8 cellular contexts compared by ENCODE assay signal in the genomic region with DNA sequence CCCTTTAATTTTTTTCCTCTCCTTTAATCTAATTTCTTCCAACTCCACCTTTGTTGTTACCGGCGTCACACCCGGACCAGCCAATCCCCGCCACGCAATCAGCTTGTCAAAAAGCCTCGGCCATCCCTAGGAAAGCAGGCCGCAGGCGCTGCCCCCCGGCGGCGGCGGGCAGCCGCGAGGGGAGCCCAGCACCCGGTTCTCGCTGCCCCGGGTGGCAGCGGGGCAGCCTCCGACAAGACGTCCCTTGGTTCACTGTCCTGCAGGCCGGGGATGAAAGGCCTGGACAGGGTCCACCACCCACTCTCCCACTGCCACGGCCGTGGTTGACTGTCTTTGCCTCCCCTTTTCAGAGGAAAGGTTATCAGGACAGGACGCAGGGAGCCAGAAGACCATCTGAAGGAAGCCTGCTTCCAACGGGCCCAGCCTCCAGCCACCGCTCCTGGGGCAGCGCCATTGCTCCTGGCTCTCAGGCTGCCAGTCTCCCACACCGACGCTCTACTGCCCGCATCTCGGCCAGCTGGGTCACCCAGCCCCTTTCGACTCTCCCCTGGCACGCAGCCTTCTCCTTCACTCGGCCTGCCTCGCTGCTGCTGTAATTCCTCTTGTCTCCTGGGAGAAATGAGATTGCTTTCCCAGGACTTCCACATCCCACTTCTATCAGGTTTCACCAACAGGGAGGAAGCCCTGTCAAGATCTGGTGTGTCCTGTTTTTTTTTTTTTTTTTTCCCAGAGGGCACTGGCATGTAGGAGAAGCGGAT. TPM values are rescaled to one million over a fixed set of nuclear protein-coding genes. Genes with fewer than 3 reads are reported as not detected.
DNase-seq lines count a peak whose midpoint lies in the region; ATAC-seq, FAIRE-seq and TF ChIP-seq lines count a peak whose summit lies in the region.

No MANE protein-coding gene starts in this region.

- peak overlapping the region; percentile 86 for H3K4me2 ChIP-seq in A549

- peak overlapping the region; percentile 97 to 99 for H3K27ac ChIP-seq in A549
- peak overlapping the region; percentile 99 for H3K27ac ChIP-seq in WERI-Rb-1
- peak overlapping the region; percentile 90 to 92 for H3K27ac ChIP-seq in liver (ENCODE audit: low read depth in 1 of 2, low read length in 2 of 2)

- POLR2A ChIA-PET in A549 (lab: Yijun Ruan, JAX), result interaction anchor here (0.6 to 2.2 kb wide), 21 partner anchors 9 to 401 kb away, joined by 3 to 20 read pairs (median 4); a partner anchor contains a TSS

- TF ChIP-seq POLR2A in A549 (IDR thresholded peaks at IDR 0.05; ENCODE audit: low read length), result peak; percentile 43
- no peak for TF ChIP-seq POLR2A in GM12891 (IDR thresholded peaks at IDR 0.05; ENCODE audit: low read depth, low read length)

- TF ChIP-seq RAD21 in A549 (conservative IDR thresholded peaks at IDR 0.05 in 1 of 2, IDR thresholded peaks at IDR 0.05 in 1 of 2) (0 out of 5 replicates have a peak, but pooled peaks of 1 of the 2 experiments have one; percentile 12), liver (IDR thresholded peaks at IDR 0.05) (peak in 1 of 2 donors; percentile 14)

- DNase-seq in A549 (ENCODE audit: low read depth in 1 of 2, low spot score in 1 of 2) (peak; percentile 86 to 87), GM12891 (ENCODE audit: insufficient read length, low spot score) (no peak), NCI-H2171 (lab: John Stamatoyannopoulos, UW) (peak; percentile 82), WERI-Rb-1 (peak; percentile 83)
- DNase-seq in effector CD4-positive, alpha-beta T cell, result peak; percentile 27
- DNase-seq in stimulated activated naive CD4-positive, alpha-beta T cell (lab: John Stamatoyannopoulos, UW), result peak; percentile 30 to 60 (median 46)

- FAIRE-seq in A549 (lab: Jason Lieb, UNC) (no peak), GM12891 (lab: Jason Lieb, UNC) (peak; percentile 38)

- H3K9me3 ChIP-seq in A549, result no peaks in the 10 kb centered on the region
- H3K9me3 ChIP-seq in WERI-Rb-1 (ENCODE audit: severe bottlenecking), result no peaks in the 10 kb centered on the region
- H3K9me3 ChIP-seq in liver (ENCODE audit: control insufficient read depth in 4 of 4, low read length in 3 of 4), result no peaks in the 10 kb centered on the region

- peak; percentile 24; the same call in 2 of the 3 replicates for TF ChIP-seq CTCF in A549 (IDR thresholded peaks at IDR 0.05)
- TF ChIP-seq CTCF in WERI-Rb-1 (IDR thresholded peaks at IDR 0.05; ENCODE audit: low read depth, low read length), result peak; percentile 36
- no peak for TF ChIP-seq CTCF in liver (IDR thresholded peaks at IDR 0.05; ENCODE audit: low read depth, low read length, missing input control)

- CTCF ChIA-PET in A549 (lab: Yijun Ruan, JAX), result interaction anchor here (0.5 to 11.1 kb wide), 27 partner anchors 8 to 322 kb away, joined by 3 to 135 read pairs (median 4); a partner anchor contains a TSS

- H3K9ac ChIP-seq in liver (ENCODE audit: low read depth in 1 of 2, low read length in 2 of 2), result peak overlapping the region; percentile 66 to 71

- peaks cover 17% of the 10 kb centered on the region for H3K36me3 ChIP-seq in WERI-Rb-1
- H3K36me3 ChIP-seq in liver (ENCODE audit: control insufficient read depth in 4 of 4, insufficient read depth in 3 of 4, low read depth in 1 of 4, low read length in 3 of 4), result no peaks in the 10 kb centered on the region

- 15% methylated on average over 33 of the region's 36 CpGs for WGBS in A549 (ENCODE audit: missing lambda C conversion rate)
- 4% methylated on average over 36 of the region's 36 CpGs for WGBS in liver

- TF ChIP-seq EP300 in A549 (IDR thresholded peaks at IDR 0.05), result no peak

- ATAC-seq in A549 (peak; percentile 21 to 66; a peak in 5 of 6 replicates), HG03097 (IDR thresholded peaks at IDR 0.05; ENCODE audit: low FRiP score, unreplicated experiment) (no peak)

- peaks cover 25% of the 10 kb centered on the region for H3K4me1 ChIP-seq in A549
- peaks cover 17 to 40% (median 34%) of the 10 kb centered on the region in 4 donors for H3K4me1 ChIP-seq in liver (ENCODE audit: control insufficient read depth in 4 of 4, insufficient read depth in 4 of 4, low read length in 3 of 4)

- H3K4me3 ChIP-seq in A549 (peak overlapping the region; percentile 89), WERI-Rb-1 (ENCODE audit: low read depth, low read length) (peak overlapping the region; percentile 68), liver (ENCODE audit: low read depth in 1 of 3, low read length in 3 of 3) (peak overlapping the region; percentile 18 to 93 (median 76))

- H3K27me3 ChIP-seq in WERI-Rb-1 (ENCODE audit: insufficient read depth, low read depth, severe bottlenecking) (no peaks in the 10 kb centered on the region), liver (ENCODE audit: control insufficient read depth in 4 of 4, insufficient read depth in 4 of 4, low read length in 3 of 4) (no peaks in the 10 kb centered on the region)

TF ChIP-seq in A549, 52 proteins besides CTCF, POLR2A, EP300 and RAD21 (continues in another document):
- TF ChIP-seq FOSB (CRISPR knock-in tag; IDR thresholded peaks at IDR 0.05) (no peak), MAFK (IDR thresholded peaks at IDR 0.05; ENCODE audit: partially characterized antibody) (no peak), SREBF2 (IDR thresholded peaks at IDR 0.05) (no peak), NR3C1 (IDR thresholded peaks at IDR 0.05) (no peak)
- TF ChIP-seq, protein P1, sequence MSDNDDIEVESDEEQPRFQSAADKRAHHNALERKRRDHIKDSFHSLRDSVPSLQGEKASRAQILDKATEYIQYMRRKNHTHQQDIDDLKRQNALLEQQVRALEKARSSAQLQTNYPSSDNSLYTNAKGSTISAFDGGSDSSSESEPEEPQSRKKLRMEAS (IDR thresholded peaks at IDR 0.05), result peak; percentile 55; the same call in 1 of the 2 replicates

TF ChIP-seq in GM12891, 5 proteins besides CTCF, POLR2A, EP300 and RAD21:
- no peak for TF ChIP-seq POU2F2 (IDR thresholded peaks at IDR 0.05; ENCODE audit: low read depth, low read length)

TF ChIP-seq in liver, 16 proteins besides CTCF, POLR2A, EP300 and RAD21:
- TF ChIP-seq EGR1 (IDR thresholded peaks at IDR 0.05; ENCODE audit: low read depth in 2 of 2), result no peak
- no peak for TF ChIP-seq GABPA (IDR thresholded peaks at IDR 0.05 in 1 of 2, conservative IDR thresholded peaks at IDR 0.05 in 1 of 2)
- no peak for TF ChIP-seq SP1 (IDR thresholded peaks at IDR 0.05)
- TF ChIP-seq HNF4G (IDR thresholded peaks at IDR 0.05), result no peak
TF ChIP-seq in liver: peak in this region for 0.

RNA-seq across cellular contexts. Expression of a gene that starts 2.8 kb away (rescaled TPM):
- polyA plus RNA-seq in A549 (2011; rRNA removed), result 39.8 and 44.0 TPM in 2 replicates
- 37.0 and 41.6 TPM in 2 replicates for polyA plus RNA-seq in A549 (2012; cell fraction: cytosol; rRNA removed)
- polyA plus RNA-seq in A549 (2012; cell fraction: nucleus; rRNA removed), result 36.1 and 47.3 TPM in 2 replicates
- polyA plus RNA-seq in A549 (2017; fragmentation: RNase III; extraction: RNeasy Plus Mini Kit Qiagen cat#74134 plus additional on column Dnase treatment), result 75.0 to 76.2 TPM (median 75.5 TPM) in 3 replicates
- 28.2 and 29.7 TPM in 2 replicates for polyA minus RNA-seq in A549 (2011; rRNA and poly(A)+ RNA removed)
- 46.6 TPM for polyA plus RNA-seq in GM12891 (2012; ENCODE audit: low read depth, missing spikeins)
- total RNA-seq in liver, result 10 to 100 TPM; 27.2 to 39.6 TPM
- polyA plus RNA-seq in liver, result 10 to 100 TPM; 12.5 to 20.6 TPM

RNA-seq across cellular contexts. Expression of a gene that starts 22.6 kb away (rescaled TPM):
- 65.7 and 72.7 TPM in 2 replicates for polyA plus RNA-seq in A549 (2011; rRNA removed)
- polyA plus RNA-seq in A549 (2012; cell fraction: cytosol; rRNA removed), result 39.3 and 52.4 TPM in 2 replicates
- polyA plus RNA-seq in A549 (2012; cell fraction: nucleus; rRNA removed), result 84.7 and 105 TPM in 2 replicates
- 54.0 to 66.2 TPM (median 60.5 TPM) in 3 replicates for polyA plus RNA-seq in A549 (2017; fragmentation: RNase III; extraction: RNeasy Plus Mini Kit Qiagen cat#74134 plus additional on column Dnase treatment)
- polyA minus RNA-seq in A549 (2011; rRNA and poly(A)+ RNA removed), result 67.2 and 79.1 TPM in 2 replicates
- polyA plus RNA-seq in GM12891 (2012; ENCODE audit: low read depth, missing spikeins), result 25.2 TPM
- total RNA-seq in liver, result 10 to 100 TPM; 13.8 to 20.9 TPM
- 10 to 100 TPM in 1 of 2 donors, 1 to 10 TPM in 1; 5.1 to 15.7 TPM for polyA plus RNA-seq in liver

RNA-seq across cellular contexts. Expression of a gene that starts 35.5 kb away (rescaled TPM):
- polyA plus RNA-seq in A549 (2011; rRNA removed), result 36.2 and 43.3 TPM in 2 replicates
- 37.3 and 45.4 TPM in 2 replicates for polyA plus RNA-seq in A549 (2012; cell fraction: cytosol; rRNA removed)
- 104 and 115 TPM in 2 replicates for polyA plus RNA-seq in A549 (2012; cell fraction: nucleus; rRNA removed)
- polyA plus RNA-seq in A549 (2017; fragmentation: RNase III; extraction: RNeasy Plus Mini Kit Qiagen cat#74134 plus additional on column Dnase treatment), result 37.6 to 44.4 TPM (median 42.0 TPM) in 3 replicates
- 29.9 and 32.2 TPM in 2 replicates for polyA minus RNA-seq in A549 (2011; rRNA and poly(A)+ RNA removed)
- polyA plus RNA-seq in GM12891 (2012; ENCODE audit: low read depth, missing spikeins), result 22.5 TPM
- total RNA-seq in liver, result 10 to 100 TPM; 12.2 to 14.7 TPM
- polyA plus RNA-seq in liver, result 10 to 100 TPM; 13.3 to 18.8 TPM

RNA-seq across cellular contexts. Expression of a gene that starts 45.6 kb away (rescaled TPM):
- polyA plus RNA-seq in A549 (2011; rRNA removed) (0.03 TPM in 1 of 2 replicates, not detected in the other), A549 (2017; fragmentation: RNase III; extraction: RNeasy Plus Mini Kit Qiagen cat#74134 plus additional on column Dnase treatment) (not detected in 3 replicates), liver (under 1 TPM in 1 of 2 donors, not detected in 1; 0.14 TPM)
- 0.01 TPM in 1 of 2 replicates, not detected in the other for polyA plus RNA-seq in A549 (2012; cell fraction: cytosol; rRNA removed)
- polyA plus RNA-seq in A549 (2012; cell fraction: nucleus; rRNA removed), result 0.02 and 0.21 TPM in 2 replicates
- polyA minus RNA-seq in A549 (2011; rRNA and poly(A)+ RNA removed), result not detected in 2 replicates
- 0.03 TPM for polyA plus RNA-seq in GM12891 (2012; ENCODE audit: low read depth, missing spikeins)
- 1,000 to 10,000 TPM in 1 of 2 donors, not detected in 1; 1,478 TPM for total RNA-seq in liver

RNA-seq across cellular contexts. Expression of a gene that starts 51.8 kb away (rescaled TPM):
- polyA plus RNA-seq in A549 (2011; rRNA removed) (0.05 TPM in 1 of 2 replicates, not detected in the other), A549 (2017; fragmentation: RNase III; extraction: RNeasy Plus Mini Kit Qiagen cat#74134 plus additional on column Dnase treatment) (0.12 to 0.16 TPM (median 0.15 TPM) in 3 replicates), liver (under 1 TPM; 0.02 to 0.08 TPM)
- polyA plus RNA-seq in A549 (2012; cell fraction: cytosol; rRNA removed), result 0.04 and 0.06 TPM in 2 replicates
- polyA plus RNA-seq in A549 (2012; cell fraction: nucleus; rRNA removed), result 0.67 and 0.69 TPM in 2 replicates
- polyA minus RNA-seq in A549 (2011; rRNA and poly(A)+ RNA removed), result not detected in 2 replicates
- 0.83 TPM for polyA plus RNA-seq in GM12891 (2012; ENCODE audit: low read depth, missing spikeins)
- total RNA-seq in liver, result under 1 TPM in 1 of 2 donors, not detected in 1; 0.37 TPM
